8 cellular contexts compared by ENCODE assay signal in genomic region chr20:44911264-44911921, GRCh38. TPM values are rescaled to one million over a fixed set of nuclear protein-coding genes. Genes with fewer than 3 reads are reported as not detected.
DNase-seq lines count a peak whose midpoint lies in the region; ATAC-seq and TF ChIP-seq lines count a peak whose summit lies in the region.

No MANE protein-coding gene starts in this region.

- DNase-seq in NOMO-1 (lab: John Stamatoyannopoulos, UW; ENCODE audit: unreplicated experiment in 2 of 2): peak; percentile 38 to 54
- no peak for DNase-seq in NOMO-1 treated with dmso at 0.1 percent for 144 hours (lab: John Stamatoyannopoulos, UW; ENCODE audit: unreplicated experiment)
- DNase-seq in NCI-H2029 treated with DMSO at 0.1 percent for 48 hours (lab: John Stamatoyannopoulos, UW): peak; percentile 24
- DNase-seq in activated CD4-positive, alpha-beta T cell treated with anti-CD3 and anti-CD28 coated beads, Interleukin-2, amount 50 U/mL, for 1 hour: peak; percentile 37
- DNase-seq in epithelial cell of proximal tubule (ENCODE audit: low read depth): peak; percentile 26
- DNase-seq in retina: peak; percentile 36
- DNase-seq in DMS79 treated with DMSO at 0.1 percent for 48 hours (lab: John Stamatoyannopoulos, UW): no peak

- peak; percentile 78 for TF ChIP-seq CTCF in epithelial cell of proximal tubule (conservative IDR thresholded peaks at IDR 0.05; ENCODE audit: low read depth, low read length)

- H3K4me3 ChIP-seq in epithelial cell of proximal tubule (ENCODE audit: low read depth, low read length): peak overlapping the region; percentile 79

- ATAC-seq in GM21526 (IDR thresholded peaks at IDR 0.05; ENCODE audit: low FRiP score, unreplicated experiment): no peak

RNA-seq across cellular contexts. Expression of gene PABPC1L, which starts 1.5 kb away (rescaled TPM):
- total RNA-seq in epithelial cell of proximal tubule: 6.5 and 9.2 TPM in 2 replicates

RNA-seq across cellular contexts. Expression of gene YWHAB, which starts 25.9 kb away (rescaled TPM):
- 162 and 203 TPM in 2 replicates for total RNA-seq in epithelial cell of proximal tubule

RNA-seq across cellular contexts. Expression of gene TOMM34, which starts 48.8 kb away (rescaled TPM):
- 74.3 and 95.6 TPM in 2 replicates for total RNA-seq in epithelial cell of proximal tubule

RNA-seq across cellular contexts. Expression of gene STK4, which starts 54.9 kb away (rescaled TPM):
- 17.4 and 17.6 TPM in 2 replicates for total RNA-seq in epithelial cell of proximal tubule

Comparison
In these comparisons a context has a peak if more than half of its experiments do, and no peak if none do; other contexts are left out.
1. DNase-seq: peak in NOMO-1 (2 of 2), NCI-H2029 treated with DMSO at 0.1 percent for 48 hours (single experiment), activated CD4-positive, alpha-beta T cell treated with anti-CD3 and anti-CD28 coated beads, Interleukin-2, amount 50 U/mL, for 1 hour (single experiment), epithelial cell of proximal tubule (single experiment) and retina (single experiment); none in NOMO-1 treated with dmso at 0.1 percent for 144 hours (single experiment) and DMS79 treated with DMSO at 0.1 percent for 48 hours (single experiment).